Comparison of ENCODE assay signal across 16 cellular contexts in the genomic region with DNA sequence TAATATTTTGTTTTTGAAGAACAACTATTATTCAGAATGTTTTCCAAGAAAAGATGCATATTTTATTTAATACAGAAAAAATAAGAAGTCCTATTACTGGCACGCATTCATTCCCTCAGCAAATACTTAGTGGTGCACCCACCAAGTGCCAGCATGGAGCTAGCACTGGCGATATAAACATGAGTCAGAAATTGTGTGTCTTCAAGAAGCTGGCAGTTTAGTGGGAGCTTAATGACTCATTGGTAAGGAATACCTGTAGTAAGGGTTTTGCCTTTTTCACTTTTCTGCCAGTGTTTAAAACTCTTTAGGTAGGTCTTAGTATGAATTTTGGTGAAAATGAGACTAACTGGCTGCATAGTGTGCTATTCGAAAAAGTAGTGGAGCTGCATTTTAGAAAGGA. TPM values are rescaled to one million over a fixed set of nuclear protein-coding genes. Genes with fewer than 3 reads are reported as not detected.
DNase-seq lines count a peak whose midpoint lies in the region; ATAC-seq and TF ChIP-seq lines count a peak whose summit lies in the region.
"Had no signal": no experiment of that assay in that cellular context is flagged by ENCODE, and none has a peak within 500 bp of the region (broad histone marks: within the 10 kb centered on the region; RNA-seq: fewer than 3 reads in every experiment).

No MANE protein-coding gene starts in this region.

- H3K9me3 ChIP-seq in adipocyte (ENCODE audit: control insufficient read depth, low read length) = no peaks in the 10 kb centered on the region
- no peaks in the 10 kb centered on the region for H3K9me3 ChIP-seq in hepatocyte (ENCODE audit: low read depth)
- H3K9me3 ChIP-seq: BE2C had no signal

- peaks cover 23% of the 10 kb centered on the region for H4K20me1 ChIP-seq in hepatocyte (ENCODE audit: insufficient read depth, poor library complexity, severe bottlenecking)

- no peak overlapping the region for H3K27ac Mint-ChIP-seq in stimulated activated effector memory CD8-positive, alpha-beta T cell treated with anti-CD3 and anti-CD28 coated beads, Interleukin-12 subunit alpha, Interleukin-12 subunit beta, amount 100 ng/mL, for 72 hours
- H3K27ac Mint-ChIP-seq: activated CD4-positive, alpha-beta T cell treated with anti-CD3 and anti-CD28 coated beads for 36 hours; immature natural killer cell had no signal

- H3K4me3 ChIP-seq in ACC112 (ENCODE audit: low read depth, low read length) (peak overlapping the region; percentile 39; the same call in 1 of the 2 replicates), adipocyte (ENCODE audit: low read length) (no peak overlapping the region), hepatocyte (no peak overlapping the region)

- peak overlapping the region; percentile 22 for H3K4me2 ChIP-seq in hepatocyte

- H3K27ac ChIP-seq in ACC112 (ENCODE audit: low read depth, low read length) (no peak overlapping the region), hepatocyte (no peak overlapping the region)
- H3K27ac ChIP-seq: dorsolateral prefrontal cortex had no signal

- no peak overlapping the region for H2AFZ ChIP-seq in ACC112 (ENCODE audit: low read length, unreplicated experiment)
- H2AFZ ChIP-seq in hepatocyte = no peak overlapping the region

- H3K36me3 Mint-ChIP-seq in stimulated activated effector memory CD8-positive, alpha-beta T cell treated with anti-CD3 and anti-CD28 coated beads, Interleukin-12 subunit alpha, Interleukin-12 subunit beta, amount 100 ng/mL, for 72 hours = no peaks in the 10 kb centered on the region
- H3K36me3 Mint-ChIP-seq: immature natural killer cell had no signal

- peaks cover 6% of the 10 kb centered on the region for H3K4me1 Mint-ChIP-seq in stimulated activated effector memory CD8-positive, alpha-beta T cell treated with anti-CD3 and anti-CD28 coated beads, Interleukin-12 subunit alpha, Interleukin-12 subunit beta, amount 100 ng/mL, for 72 hours

- no peak overlapping the region for H3K4me3 Mint-ChIP-seq in stimulated activated effector memory CD8-positive, alpha-beta T cell treated with anti-CD3 and anti-CD28 coated beads, Interleukin-12 subunit alpha, Interleukin-12 subunit beta, amount 100 ng/mL, for 72 hours
- H3K4me3 Mint-ChIP-seq: activated CD4-positive, alpha-beta T cell treated with anti-CD3 and anti-CD28 coated beads for 36 hours; immature natural killer cell had no signal

- no peak overlapping the region for H3K9ac ChIP-seq in adipocyte (ENCODE audit: low read length)

- peak; percentile 37 for DNase-seq in HS-5 (ENCODE audit: low read depth)
- peak; percentile 70 for DNase-seq in adipocyte (ENCODE audit: low read depth)
- DNase-seq in hepatocyte (ENCODE audit: low spot score) = peak; percentile 56
- no peak for DNase-seq in NCI-H146 (lab: John Stamatoyannopoulos, UW)
- no peak for DNase-seq in KBM-7
- no peak for DNase-seq in NAMALWA (ENCODE audit: low spot score)
- no peak for DNase-seq in stimulated activated effector memory CD8-positive, alpha-beta T cell treated with anti-CD3 and anti-CD28 coated beads, Interleukin-12 subunit alpha, Interleukin-12 subunit beta, amount 100 ng/mL, for 72 hours (ENCODE audit: low spot score in 2 of 2)
- DNase-seq: activated CD4-positive, alpha-beta T cell treated with anti-CD3 and anti-CD28 coated beads for 36 hours; activated gamma-delta T cell; BE2C; dorsolateral prefrontal cortex; immature natural killer cell; NCI-H2171 treated with DMSO at 0.1 percent for 48 hours; stimulated activated CD4-positive, alpha-beta T cell treated with anti-CD3 and anti-CD28 coated beads, Interleukin-4, amount 100 ng/mL, for 1 hour; substantia nigra had no signal

- WGBS in hepatocyte (ENCODE audit: low lambda C conversion rate, missing lambda C conversion rate) = 89% methylated on average over 3 of the region's 3 CpGs

- peaks cover 70% of the 10 kb centered on the region for H3K79me2 ChIP-seq in ACC112 (ENCODE audit: control insufficient read depth, insufficient read depth, low read length, unreplicated experiment)
- peaks cover 98% of the 10 kb centered on the region for H3K79me2 ChIP-seq in hepatocyte

- in situ Hi-C loops in KBM-7 (cut with MboI; ENCODE audit: low pct_unique_long_range_greater_than_20kb, low sequenced_read_pairs) = no loop called here

- no peaks in the 10 kb centered on the region for H3K27me3 ChIP-seq in ACC112 (ENCODE audit: insufficient read depth, low read length)
- no peaks in the 10 kb centered on the region for H3K27me3 ChIP-seq in adipocyte (replicated peaks; ENCODE audit: control insufficient read depth, insufficient read depth, low read length)
- H3K27me3 ChIP-seq in hepatocyte = no peaks in the 10 kb centered on the region
- H3K27me3 ChIP-seq: BE2C, dorsolateral prefrontal cortex had no signal

- H3K4me1 ChIP-seq in ACC112 (ENCODE audit: control insufficient read depth, insufficient read depth, low read length, unreplicated experiment) = peaks cover 31% of the 10 kb centered on the region
- peaks cover 29% of the 10 kb centered on the region for H3K4me1 ChIP-seq in adipocyte (ENCODE audit: control insufficient read depth, insufficient read depth, low read length)
- peaks cover 16% of the 10 kb centered on the region for H3K4me1 ChIP-seq in hepatocyte (ENCODE audit: insufficient read depth)

- H3K9me3 Mint-ChIP-seq in stimulated activated effector memory CD8-positive, alpha-beta T cell treated with anti-CD3 and anti-CD28 coated beads, Interleukin-12 subunit alpha, Interleukin-12 subunit beta, amount 100 ng/mL, for 72 hours = no peaks in the 10 kb centered on the region
- H3K9me3 Mint-ChIP-seq: immature natural killer cell had no signal

- no peaks in the 10 kb centered on the region for H3K9me2 ChIP-seq in hepatocyte (replicated peaks; ENCODE audit: insufficient read depth)

- no peaks in the 10 kb centered on the region for H3K36me3 ChIP-seq in ACC112 (ENCODE audit: insufficient read depth, low read length)
- H3K36me3 ChIP-seq in adipocyte (ENCODE audit: control insufficient read depth, insufficient read depth, low read length, severe bottlenecking) = no peaks in the 10 kb centered on the region
- H3K36me3 ChIP-seq in hepatocyte (replicated peaks; ENCODE audit: insufficient read depth, low read depth) = no peaks in the 10 kb centered on the region
- H3K36me3 ChIP-seq: BE2C had no signal

- TF ChIP-seq CTCF in hepatocyte (IDR thresholded peaks at IDR 0.05; ENCODE audit: poor library complexity) = no peak

- ATAC-seq in stimulated activated effector memory CD8-positive, alpha-beta T cell treated with anti-CD3 and anti-CD28 coated beads, Interleukin-12 subunit alpha, Interleukin-12 subunit beta, amount 100 ng/mL, for 72 hours = no peak
- ATAC-seq: activated CD4-positive, alpha-beta T cell treated with anti-CD3 and anti-CD28 coated beads for 36 hours had no signal

RNA-seq across cellular contexts. Expression of a gene that starts 6.3 kb away (rescaled TPM):
- 22.4 and 28.4 TPM in 2 replicates for total RNA-seq in hepatocyte
- polyA plus RNA-seq in hepatocyte = 11.5 and 15.9 TPM in 2 replicates

Comparison
In these comparisons a context has a peak if more than half of its experiments do, and no peak if none do; other contexts are left out.
1. DNase-seq: peak in HS-5 (single experiment), adipocyte (single experiment) and hepatocyte (single experiment); none in NCI-H146 (single experiment), KBM-7 (single experiment), NAMALWA (single experiment) and stimulated activated effector memory CD8-positive, alpha-beta T cell treated with anti-CD3 and anti-CD28 coated beads, Interleukin-12 subunit alpha, Interleukin-12 subunit beta, amount 100 ng/mL, for 72 hours (0 of 2).